In the genomic region with DNA sequence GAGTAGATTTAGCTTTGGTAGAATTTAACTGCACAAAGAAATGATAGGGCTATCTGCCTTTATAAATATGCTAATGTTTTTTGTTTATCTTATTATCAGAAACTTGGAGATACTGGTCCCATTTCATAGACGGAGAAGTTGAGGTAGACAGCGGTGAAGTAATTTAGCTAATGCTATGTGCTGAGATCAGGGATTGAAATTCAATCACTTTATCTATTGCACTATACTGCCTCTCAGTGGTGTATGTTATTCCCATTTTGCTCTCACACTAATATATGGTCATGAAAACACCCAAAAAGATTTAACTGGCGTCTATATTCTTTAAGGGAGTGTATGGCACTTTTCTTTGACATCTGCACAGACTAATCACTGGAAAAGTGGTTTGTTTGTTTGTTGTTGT, we compare ENCODE assay signal across 10 cellular contexts.
DNase-seq lines count a peak whose midpoint lies in the region; ATAC-seq, FAIRE-seq and TF ChIP-seq lines count a peak whose summit lies in the region.
"Had no signal": no experiment of that assay in that cellular context is flagged by ENCODE, and none has a peak within 500 bp of the region (broad histone marks: within the 10 kb centered on the region; RNA-seq: fewer than 3 reads in every experiment).

No MANE protein-coding gene starts in this region.

- H3K27ac Mint-ChIP-seq in CD14-positive monocyte: no peak overlapping the region

- H3K4me3 ChIP-seq in SK-N-SH (ENCODE audit: low read depth in 2 of 2, low read length in 1 of 2): no peak overlapping the region

- POLR2A ChIA-PET in SK-N-SH (lab: Yijun Ruan, JAX): interaction anchor here (0.6 kb wide), 1 partner anchor 482 kb away, joined by 3 read pairs; no protein-coding TSS in a partner anchor

- no peaks in the 10 kb centered on the region for H4K20me1 ChIP-seq in SK-N-SH (ENCODE audit: insufficient read depth)

- H3K27ac ChIP-seq in SK-N-SH (ENCODE audit: low read depth in 2 of 2, low read length in 1 of 2): no peak overlapping the region

- H3K27me3 ChIP-seq in SK-N-SH (ENCODE audit: insufficient read depth): no peaks in the 10 kb centered on the region

- no peak overlapping the region for H3K4me3 Mint-ChIP-seq in CD14-positive monocyte

- DNase-seq in AG08396 (ENCODE audit: low spot score) (peak; percentile 12), H54 (ENCODE audit: insufficient read length, low spot score) (no peak), SK-N-SH (peak; percentile 39), iPS-NIHi7 (ENCODE audit: extremely low spot score) (peak; percentile 16), CD14-positive monocyte (ENCODE audit: low spot score) (no peak)
- no peak for DNase-seq in stimulated activated CD4-positive, alpha-beta T cell treated with anti-CD3 and anti-CD28 coated beads, Interleukin-4, amount 100 ng/mL, for 1 hour
- DNase-seq: GOT3, NCI-H1105 treated with DMSO at 0.1 percent for 48 hours had no signal

- intact Hi-C loops in CD14-positive monocyte (cut with micrococcal nuclease): no loop called here

- peak; percentile 27 for FAIRE-seq in H54 (lab: Jason Lieb, UNC)

- TF ChIP-seq POLR2A in H54 (IDR thresholded peaks at IDR 0.05; ENCODE audit: low read depth, low read length): no peak

- peak; percentile 79 for TF ChIP-seq RAD21 in SK-N-SH (IDR thresholded peaks at IDR 0.05; ENCODE audit: low read length)

- H3F3A ChIP-seq in SK-N-SH (replicated peaks; ENCODE audit: insufficient read depth): no peaks in the 10 kb centered on the region

- TF ChIP-seq EP300 in SK-N-SH (IDR thresholded peaks at IDR 0.05; ENCODE audit: borderline replicate concordance in 1 of 2, low read depth in 1 of 2, low read length in 1 of 2): no peak

- no peaks in the 10 kb centered on the region for H3K4me1 Mint-ChIP-seq in CD14-positive monocyte

- 56% methylated on average over 3 of the region's 3 CpGs for WGBS in SK-N-SH (ENCODE audit: low lambda C conversion rate)

- no peaks in the 10 kb centered on the region for H3K9me3 ChIP-seq in SK-N-SH

- TF ChIP-seq CTCF in SK-N-SH (IDR thresholded peaks at IDR 0.05): peak; percentile 60
- no peak for TF ChIP-seq CTCF in CD14-positive monocyte (IDR thresholded peaks at IDR 0.05)

- no peak overlapping the region for H3K9ac ChIP-seq in SK-N-SH

- H3K36me3 ChIP-seq in SK-N-SH (replicated peaks in 1 of 2; ENCODE audit: control insufficient read depth in 1 of 2, insufficient read depth in 2 of 2, low read length in 1 of 2): no peaks in the 10 kb centered on the region

- ATAC-seq in GM21737 (IDR thresholded peaks at IDR 0.05; ENCODE audit: unreplicated experiment) (no peak), GM21515 (IDR thresholded peaks at IDR 0.05; ENCODE audit: unreplicated experiment) (no peak)

- no peak overlapping the region for H2AFZ ChIP-seq in SK-N-SH (ENCODE audit: low read depth)

- H3K79me2 ChIP-seq in SK-N-SH (ENCODE audit: insufficient read depth): no peaks in the 10 kb centered on the region

- no peaks in the 10 kb centered on the region for H3K9me3 Mint-ChIP-seq in CD14-positive monocyte

- no peaks in the 10 kb centered on the region for H3K27me3 Mint-ChIP-seq in CD14-positive monocyte (ENCODE audit: low read depth in 3 of 3)

- CTCF ChIA-PET in SK-N-SH (lab: Yijun Ruan, JAX): interaction anchor here (0.6 to 1.8 kb wide), 21 partner anchors 9 to 1935 kb away, joined by 3 to 13 read pairs (median 4); no protein-coding TSS in a partner anchor

- no peaks in the 10 kb centered on the region for H3K9me2 ChIP-seq in SK-N-SH

- H3K4me1 ChIP-seq in SK-N-SH (ENCODE audit: control insufficient read depth in 1 of 2, insufficient read depth in 2 of 2, low read depth in 1 of 2, low read length in 1 of 2): no peaks in the 10 kb centered on the region

- H3K4me2 ChIP-seq in SK-N-SH: no peak overlapping the region

- H3K36me3 Mint-ChIP-seq in CD14-positive monocyte: no peaks in the 10 kb centered on the region

TF ChIP-seq in SK-N-SH, 30 proteins besides CTCF, POLR2A, EP300 and RAD21:
- TF ChIP-seq, protein P1, sequence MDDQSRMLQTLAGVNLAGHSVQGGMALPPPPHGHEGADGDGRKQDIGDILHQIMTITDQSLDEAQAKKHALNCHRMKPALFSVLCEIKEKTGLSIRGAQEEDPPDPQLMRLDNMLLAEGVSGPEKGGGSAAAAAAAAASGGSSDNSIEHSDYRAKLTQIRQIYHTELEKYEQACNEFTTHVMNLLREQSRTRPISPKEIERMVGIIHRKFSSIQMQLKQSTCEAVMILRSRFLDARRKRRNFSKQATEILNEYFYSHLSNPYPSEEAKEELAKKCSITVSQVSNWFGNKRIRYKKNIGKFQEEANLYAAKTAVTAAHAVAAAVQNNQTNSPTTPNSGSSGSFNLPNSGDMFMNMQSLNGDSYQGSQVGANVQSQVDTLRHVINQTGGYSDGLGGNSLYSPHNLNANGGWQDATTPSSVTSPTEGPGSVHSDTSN (IDR thresholded peaks at IDR 0.05): no peak
- no peak for TF ChIP-seq SIN3A (IDR thresholded peaks at IDR 0.05; ENCODE audit: borderline replicate concordance, low read depth, low read length)
- TF ChIP-seq RCOR1 (IDR thresholded peaks at IDR 0.05; ENCODE audit: low read length): no peak
- TF ChIP-seq SMC3 (IDR thresholded peaks at IDR 0.05; ENCODE audit: low read depth, low read length): peak; percentile 51; the same call in 1 of the 2 replicates
- no peak for TF ChIP-seq TEAD4 (IDR thresholded peaks at IDR 0.05; ENCODE audit: borderline replicate concordance, insufficient read depth)
- no peak for TF ChIP-seq MEF2A (IDR thresholded peaks at IDR 0.05; ENCODE audit: borderline replicate concordance, low read depth)
- TF ChIP-seq EZH2phosphoT487 (IDR thresholded peaks at IDR 0.05; ENCODE audit: borderline replicate concordance, low read depth): no peak

Comparison
In these comparisons a context has a peak if more than half of its experiments do, and no peak if none do; other contexts are left out.
1. DNase-seq: peak in AG08396 (single experiment), SK-N-SH (single experiment) and iPS-NIHi7 (single experiment); none in H54 (single experiment), CD14-positive monocyte (single experiment) and stimulated activated CD4-positive, alpha-beta T cell treated with anti-CD3 and anti-CD28 coated beads, Interleukin-4, amount 100 ng/mL, for 1 hour (single experiment).